ENCODE assay signal across 29 cellular contexts in the genomic region with DNA sequence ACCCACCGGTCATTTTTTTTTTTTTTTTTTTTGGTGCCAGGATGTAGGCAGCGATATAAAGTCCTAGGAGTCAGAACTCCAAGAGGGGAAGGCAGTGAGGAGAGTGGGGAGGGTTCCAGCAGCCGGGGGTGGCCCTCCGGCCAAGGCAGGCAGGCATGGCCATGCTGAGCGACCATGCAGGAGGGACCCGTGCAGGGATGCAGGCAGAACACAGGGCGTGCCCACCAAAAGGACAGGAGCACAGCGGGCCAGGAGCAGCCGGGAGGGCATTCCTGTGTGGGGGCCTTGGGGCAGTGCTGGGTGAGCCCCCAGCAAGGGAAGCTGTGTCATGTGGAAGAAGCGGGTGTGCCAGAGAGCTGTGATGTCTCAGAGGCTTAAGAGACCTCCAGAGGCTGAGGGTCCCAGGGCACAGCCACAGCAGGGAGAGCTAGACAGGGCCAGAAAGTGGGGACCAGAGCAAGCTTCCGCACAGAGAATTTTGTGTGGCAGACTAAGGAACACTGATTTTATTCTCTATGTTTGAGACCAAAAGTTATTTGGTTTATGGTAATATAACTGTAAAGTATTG.
"Had no signal": no experiment of that assay in that cellular context is flagged by ENCODE, and none has a peak within 500 bp of the region (broad histone marks: within the 10 kb centered on the region; RNA-seq: fewer than 3 reads in every experiment).

No MANE protein-coding gene starts in this region.

- H3K9me3 Mint-ChIP-seq: effector memory CD8-positive, alpha-beta T cell; immature natural killer cell; mesothelial cell of epicardium; naive B cell; natural killer cell treated with Interleukin-12 subunit alpha and Interleukin-12 subunit beta and Interleukin-15 and Interleukin-18, amount 100 ng/mL, for 72 hours; stimulated activated naive B cell treated with anti-CD40 and anti-IgM and Interleukin-4, amounts not matched to agents 10 μg/mL and 1 μg/mL and 100 μg/mL, for 72 hours; stimulated activated naive CD8-positive, alpha-beta T cell treated with anti-CD3 and anti-CD28 coated beads, Interleukin-15, amount 100 ng/mL, for 72 hours had no signal

- H3K4me3 ChIP-seq: esophagus squamous epithelium, heart right ventricle, mucosa of descending colon, prostate gland, skin epidermis, spleen, suprapubic skin, transverse colon, upper lobe of right lung, vagina had no signal

- H3K27me3 ChIP-seq: esophagus squamous epithelium, heart right ventricle, spleen, suprapubic skin, transverse colon, upper lobe of right lung, vagina had no signal

- H3K9me3 ChIP-seq: esophagus squamous epithelium, heart right ventricle, mucosa of descending colon, prostate gland, spleen, suprapubic skin, transverse colon, upper lobe of right lung, vagina had no signal

- H3K27ac ChIP-seq: esophagus squamous epithelium, heart right ventricle, prostate gland, skin epidermis, spleen, suprapubic skin, transverse colon, upper lobe of right lung, vagina had no signal

- H3K27ac Mint-ChIP-seq: immature natural killer cell; mesothelial cell of epicardium; stimulated activated naive B cell treated with anti-CD40 and anti-IgM and Interleukin-4, amounts not matched to agents 10 μg/mL and 1 μg/mL and 100 μg/mL, for 72 hours had no signal

- H3K27me3 Mint-ChIP-seq: effector memory CD8-positive, alpha-beta T cell; naive B cell; natural killer cell treated with Interleukin-12 subunit alpha and Interleukin-12 subunit beta and Interleukin-15 and Interleukin-18, amount 100 ng/mL, for 72 hours; stimulated activated naive B cell treated with anti-CD40 and anti-IgM and Interleukin-4, amounts not matched to agents 10 μg/mL and 1 μg/mL and 100 μg/mL, for 72 hours; stimulated activated naive CD8-positive, alpha-beta T cell treated with anti-CD3 and anti-CD28 coated beads, Interleukin-15, amount 100 ng/mL, for 72 hours had no signal

- H3K4me3 Mint-ChIP-seq: effector memory CD8-positive, alpha-beta T cell; immature natural killer cell; mesothelial cell of epicardium; natural killer cell treated with Interleukin-12 subunit alpha and Interleukin-12 subunit beta and Interleukin-15 and Interleukin-18, amount 100 ng/mL, for 72 hours; stimulated activated naive B cell treated with anti-CD40 and anti-IgM and Interleukin-4, amounts not matched to agents 10 μg/mL and 1 μg/mL and 100 μg/mL, for 72 hours; stimulated activated naive CD8-positive, alpha-beta T cell treated with anti-CD3 and anti-CD28 coated beads, Interleukin-15, amount 100 ng/mL, for 72 hours had no signal

- DNase-seq: cortex of kidney; effector memory CD8-positive, alpha-beta T cell; erythroblast; esophagus squamous epithelium; foreskin melanocyte; glutamatergic neuron; heart right ventricle; hypothalamus; immature natural killer cell; mesenchymal stem cell; naive B cell; nucleus accumbens; stimulated activated CD4-positive, alpha-beta T cell treated with anti-CD3 and anti-CD28 coated beads, Interleukin-4, amount 100 ng/mL, for 4 hours; stimulated activated naive B cell treated with anti-CD40 and anti-IgM and Interleukin-4, amounts not matched to agents 10 μg/mL and 1 μg/mL and 100 μg/mL, for 72 hours; stimulated activated naive CD8-positive, alpha-beta T cell treated with anti-CD3 and anti-CD28 coated beads, Interleukin-15, amount 100 ng/mL, for 72 hours; transverse colon; upper lobe of right lung had no signal

- ATAC-seq: effector memory CD8-positive, alpha-beta T cell; left lobe of liver; mucosa of descending colon; natural killer cell treated with Interleukin-12 subunit alpha and Interleukin-12 subunit beta and Interleukin-15 and Interleukin-18, amount 100 ng/mL, for 72 hours; right cardiac atrium; stimulated activated naive B cell treated with anti-CD40 and anti-IgM and Interleukin-4, amounts not matched to agents 10 μg/mL and 1 μg/mL and 100 μg/mL, for 72 hours; stimulated activated naive CD8-positive, alpha-beta T cell treated with anti-CD3 and anti-CD28 coated beads, Interleukin-15, amount 100 ng/mL, for 72 hours; upper lobe of right lung had no signal

- FAIRE-seq: endometrium, keratinocyte had no signal
